ENCODE assay signal across 8 cellular contexts in genomic region chrX:86806786-86807185, GRCh38.
DNase-seq lines count a peak whose midpoint lies in the region; ATAC-seq and TF ChIP-seq lines count a peak whose summit lies in the region.

No MANE protein-coding gene starts in this region.

- H3K4me1 ChIP-seq in H9 (ENCODE audit: insufficient read depth, low read length) = peaks cover 2% of the 10 kb centered on the region; the same call in 1 of the 2 replicates
- no peaks in the 10 kb centered on the region for H3K4me1 ChIP-seq in PC-9 (replicated peaks; ENCODE audit: insufficient read depth)

- no peak overlapping the region for H3K4me3 ChIP-seq in PC-9

- intact Hi-C loops in Calu3 (cut with micrococcal nuclease; ENCODE audit: unreplicated experiment) = loop anchor here (10.0 kb wide), 1 partner anchor 148 kb away; no protein-coding TSS in a partner anchor
- intact Hi-C loops in PC-9 (cut with micrococcal nuclease; ENCODE audit: unreplicated experiment) = loop anchor here (10.0 kb wide), 1 partner anchor 488 kb away; no protein-coding TSS in a partner anchor

- H3K23me2 ChIP-seq in H9 (ENCODE audit: insufficient read length, low read depth, low read length, poor library complexity, severe bottlenecking) = no peaks in the 10 kb centered on the region

- no peaks in the 10 kb centered on the region for H3K9me2 ChIP-seq in PC-9 (ENCODE audit: insufficient read depth)

- H3K4me3 Mint-ChIP-seq in Calu3 (ENCODE audit: low read depth, unreplicated experiment) (no peak overlapping the region), H9 (no peak overlapping the region)

- H2BK12ac ChIP-seq in H9 (ENCODE audit: insufficient read length, low read depth, low read length) = no peak overlapping the region

- no peak overlapping the region for H4K91ac ChIP-seq in H9 (ENCODE audit: insufficient read length, low read depth, low read length)

- TF ChIP-seq CTCF in Calu3 (IDR thresholded peaks at IDR 0.05; ENCODE audit: unreplicated experiment) = no peak
- peak; percentile 77 for TF ChIP-seq CTCF in H9 (conservative IDR thresholded peaks at IDR 0.05)
- peak; percentile 46; the same call in 1 of the 2 replicates for TF ChIP-seq CTCF in PC-9 (conservative IDR thresholded peaks at IDR 0.05)

- no peak overlapping the region for H2BK15ac ChIP-seq in H9 (ENCODE audit: low read depth, low read length)

- peaks cover 7% of the 10 kb centered on the region for H3K9me3 Mint-ChIP-seq in Calu3 (ENCODE audit: low read depth, unreplicated experiment)
- H3K9me3 Mint-ChIP-seq in H9 = peaks cover 23 to 29% of the 10 kb centered on the region in 2 experiments

- no peaks in the 10 kb centered on the region for H3K79me1 ChIP-seq in H9 (ENCODE audit: insufficient read depth, low read depth, low read length, poor library complexity, severe bottlenecking)

- H4K20me1 ChIP-seq in H9 (ENCODE audit: control insufficient read depth, insufficient read depth, insufficient read length) (no peaks in the 10 kb centered on the region), PC-9 (ENCODE audit: insufficient read depth) (no peaks in the 10 kb centered on the region)

- no peak overlapping the region for H2AK5ac ChIP-seq in H9 (ENCODE audit: insufficient read length, low read length)

- no peak overlapping the region for H4K5ac ChIP-seq in H9 (ENCODE audit: insufficient read length, low read depth, low read length)

- H2BK120ac ChIP-seq in H9 (ENCODE audit: low read depth, low read length, poor library complexity, severe bottlenecking) = no peak overlapping the region

- no peak overlapping the region for H2BK5ac ChIP-seq in H9 (ENCODE audit: insufficient read length, low read length)

- no peak overlapping the region for H3K14ac ChIP-seq in H9 (ENCODE audit: insufficient read depth, low read length)

- no TSS peak for BruUV-seq in Calu3 (replicated peaks; lab: Mats Ljungman, UMichigan)
- no TSS peak for BruUV-seq in PC-9 (replicated peaks; lab: Mats Ljungman, UMichigan)

- no peak overlapping the region for H3K23ac ChIP-seq in H9 (ENCODE audit: insufficient read length, low read depth, low read length)

- CTCF ChIA-PET in Calu3 (lab: Charles Lee) (no interaction called here), PC-9 (lab: Charles Lee) (no interaction called here)

- no peak overlapping the region for H3K9ac ChIP-seq in H9 (ENCODE audit: extremely low read depth, insufficient read length, low read length)

- no peak overlapping the region for H3K18ac ChIP-seq in H9 (ENCODE audit: insufficient read length, low read depth, low read length)

- no peak overlapping the region for H2BK20ac ChIP-seq in H9 (ENCODE audit: low read depth, low read length, poor library complexity, severe bottlenecking)

- ATAC-seq in HG03039 (IDR thresholded peaks at IDR 0.05; ENCODE audit: unreplicated experiment) (no peak), HG02981 (IDR thresholded peaks at IDR 0.05; ENCODE audit: unreplicated experiment) (no peak)

- no peaks in the 10 kb centered on the region for H3K36me3 Mint-ChIP-seq in Calu3 (ENCODE audit: insufficient read depth, unreplicated experiment)
- peaks cover 15 to 29% (median 24%) of the 10 kb centered on the region in 3 experiments for H3K36me3 Mint-ChIP-seq in H9 (ENCODE audit: insufficient read depth in 1 of 3, low read depth in 3 of 3)

- H3K79me2 ChIP-seq in H9 (ENCODE audit: insufficient read depth, low read length) (no peaks in the 10 kb centered on the region), PC-9 (ENCODE audit: low read depth) (no peaks in the 10 kb centered on the region)

- no peaks in the 10 kb centered on the region for H3K27me3 Mint-ChIP-seq in Calu3 (ENCODE audit: unreplicated experiment)
- H3K27me3 Mint-ChIP-seq in H9 (ENCODE audit: low read depth) = no peaks in the 10 kb centered on the region

- H3K4me1 Mint-ChIP-seq in Calu3 (ENCODE audit: low read depth, unreplicated experiment) (no peaks in the 10 kb centered on the region), H9 (peaks cover 14 to 21% of the 10 kb centered on the region in 2 experiments)

- H3K36me3 ChIP-seq in PC-9 (ENCODE audit: low read depth) = no peaks in the 10 kb centered on the region

- WGBS in H9 (ENCODE audit: extremely low coverage, insufficient read length, low lambda C conversion rate) = no CpG with 5 or more reads among the region's 2 CpGs

- no peak overlapping the region for H3K56ac ChIP-seq in H9 (ENCODE audit: insufficient read length, low read depth, low read length)

- H3K4ac ChIP-seq in H9 (ENCODE audit: low read depth, low read length) = no peak overlapping the region

- peak; percentile 0 for DNase-seq in Calu3
- peak; percentile 28 for DNase-seq in H9
- DNase-seq in PC-9 = no peak
- peak; percentile 21 for DNase-seq in iPS-NIHi11 (ENCODE audit: low spot score)
- no peak for DNase-seq in cerebellum (ENCODE audit: low spot score)
- no peak for DNase-seq in activated gamma-delta T cell (lab: John Stamatoyannopoulos, UW)

- H3K9me3 ChIP-seq in H9 (ENCODE audit: control insufficient read depth, low read depth, low read length) (peaks cover 10% of the 10 kb centered on the region), PC-9 (ENCODE audit: insufficient read depth, low read depth) (no peaks in the 10 kb centered on the region)

- no peak overlapping the region for H3T11ph ChIP-seq in H9 (ENCODE audit: low read length)

- no peaks in the 10 kb centered on the region for H3F3A ChIP-seq in PC-9 (ENCODE audit: insufficient read depth, low read depth)

- H3K27ac ChIP-seq in H9 (ENCODE audit: insufficient read length, low read depth, low read length) (no peak overlapping the region), PC-9 (no peak overlapping the region)

- POLR2A ChIA-PET in PC-9 (lab: Charles Lee; ENCODE audit: unreplicated experiment) = no interaction called here

- no peak overlapping the region for H4K8ac ChIP-seq in H9 (replicated peaks; ENCODE audit: insufficient read length, low read depth, low read length)

- no peak overlapping the region for H3K27ac Mint-ChIP-seq in Calu3 (ENCODE audit: unreplicated experiment)
- H3K27ac Mint-ChIP-seq in H9 = no peak overlapping the region

- H3K4me2 ChIP-seq in H9 (ENCODE audit: insufficient read depth, insufficient read length, low read length) = no peak overlapping the region
- no peak overlapping the region for H3K4me2 ChIP-seq in PC-9

- H2AFZ ChIP-seq in H9 (ENCODE audit: low read length) (no peak overlapping the region), PC-9 (no peak overlapping the region)

- H3K27me3 ChIP-seq in H9 (ENCODE audit: insufficient read depth, low read length) = no peaks in the 10 kb centered on the region
- no peaks in the 10 kb centered on the region for H3K27me3 ChIP-seq in PC-9 (ENCODE audit: insufficient read depth, low read depth)

Comparison
In these comparisons a context has a peak if more than half of its experiments do, and no peak if none do; other contexts are left out.
1. DNase-seq: peak in Calu3 (single experiment), H9 (single experiment) and iPS-NIHi11 (single experiment); none in PC-9 (0 of 2), cerebellum (single experiment) and activated gamma-delta T cell (single experiment).